In the genomic region with DNA sequence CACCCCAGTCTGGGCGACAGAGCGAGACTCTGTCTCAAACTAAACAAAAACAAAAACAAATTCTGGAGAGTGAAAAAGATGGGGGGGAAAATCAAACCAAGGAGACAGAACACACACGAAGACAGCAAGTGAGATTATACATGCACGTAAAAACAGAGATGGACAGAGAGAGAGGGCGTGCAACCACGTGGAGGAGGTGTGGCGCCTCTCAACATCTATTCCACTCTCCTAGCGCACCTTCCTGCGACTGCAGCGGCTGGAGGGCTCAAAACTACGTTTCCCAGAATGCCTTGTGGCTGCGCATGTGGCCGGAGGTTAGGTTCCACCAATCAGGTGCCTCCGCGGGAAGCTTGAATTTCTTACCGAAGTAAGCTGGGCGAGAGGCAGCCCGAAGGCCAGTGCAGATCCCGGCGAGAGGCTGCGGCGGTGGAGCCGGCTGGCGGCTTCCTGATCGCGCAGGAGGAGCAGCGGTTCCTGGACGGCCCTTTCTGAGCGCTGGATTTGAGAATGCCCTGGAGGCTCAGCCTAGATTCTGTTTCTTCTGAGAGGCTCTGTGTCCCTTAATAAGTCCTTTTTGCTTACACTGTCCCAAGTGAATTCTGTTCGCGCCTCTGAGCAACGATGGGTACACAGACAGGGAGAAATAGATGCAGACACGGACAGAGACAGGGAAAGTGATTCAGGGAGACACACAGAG, we compare ENCODE assay signal across 1 cellular context.
TF ChIP-seq lines count a peak whose summit lies in the region.

No MANE protein-coding gene starts in this region.

TF ChIP-seq in K562, 482 proteins besides CTCF, POLR2A, EP300 and RAD21 (continued from another document and continues in another):
- TF ChIP-seq, protein P1, sequence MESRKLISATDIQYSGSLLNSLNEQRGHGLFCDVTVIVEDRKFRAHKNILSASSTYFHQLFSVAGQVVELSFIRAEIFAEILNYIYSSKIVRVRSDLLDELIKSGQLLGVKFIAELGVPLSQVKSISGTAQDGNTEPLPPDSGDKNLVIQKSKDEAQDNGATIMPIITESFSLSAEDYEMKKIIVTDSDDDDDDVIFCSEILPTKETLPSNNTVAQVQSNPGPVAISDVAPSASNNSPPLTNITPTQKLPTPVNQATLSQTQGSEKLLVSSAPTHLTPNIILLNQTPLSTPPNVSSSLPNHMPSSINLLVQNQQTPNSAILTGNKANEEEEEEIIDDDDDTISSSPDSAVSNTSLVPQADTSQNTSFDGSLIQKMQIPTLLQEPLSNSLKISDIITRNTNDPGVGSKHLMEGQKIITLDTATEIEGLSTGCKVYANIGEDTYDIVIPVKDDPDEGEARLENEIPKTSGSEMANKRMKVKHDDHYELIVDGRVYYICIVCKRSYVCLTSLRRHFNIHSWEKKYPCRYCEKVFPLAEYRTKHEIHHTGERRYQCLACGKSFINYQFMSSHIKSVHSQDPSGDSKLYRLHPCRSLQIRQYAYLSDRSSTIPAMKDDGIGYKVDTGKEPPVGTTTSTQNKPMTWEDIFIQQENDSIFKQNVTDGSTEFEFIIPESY (CRISPR knock-in tag; IDR thresholded peaks at IDR 0.05): peak; percentile 42; the same call in 1 of the 2 replicates
- TF ChIP-seq MAFG (tag; conservative IDR thresholded peaks at IDR 0.05) (no peak), JUND (IDR thresholded peaks at IDR 0.05; ENCODE audit: borderline replicate concordance, low read depth, low read length) (peak; percentile 42; the same call in 1 of the 2 replicates), JUND (tag; IDR thresholded peaks at IDR 0.05; ENCODE audit: borderline replicate concordance, low read depth, low read length) (no peak; the same call in 2 of the 3 replicates), SUPT5H (IDR thresholded peaks at IDR 0.05) (peak; percentile 73), ZNF584 (CRISPR knock-in tag; IDR thresholded peaks at IDR 0.05; ENCODE audit: low read depth) (no peak), ZNF766 (CRISPR knock-in tag; conservative IDR thresholded peaks at IDR 0.05) (0 out of 2 replicates have a peak, but pooled peaks have one; percentile 55), KDM5B (IDR thresholded peaks at IDR 0.05; ENCODE audit: insufficient replicate concordance, low read depth, low read length) (peak; percentile 77), HDAC1 (IDR thresholded peaks at IDR 0.05) (peak in 1 of 2 experiments; percentile 66; a peak in 2 of 4 replicates), ELF2 (CRISPR knock-in tag; IDR thresholded peaks at IDR 0.05) (no peak), DMBX1 (CRISPR knock-in tag; IDR thresholded peaks at IDR 0.05; ENCODE audit: borderline replicate concordance) (no peak), SAP30 (IDR thresholded peaks at IDR 0.05; ENCODE audit: borderline replicate concordance, insufficient read depth, low read depth, low read length, poor library complexity, severe bottlenecking) (peak; percentile 84), SAFB2 (IDR thresholded peaks at IDR 0.05; ENCODE audit: borderline replicate concordance, low read depth, low read length, severe bottlenecking) (no peak), MYNN (IDR thresholded peaks at IDR 0.05) (no peak), MYNN (CRISPR knock-in tag; IDR thresholded peaks at IDR 0.05) (no peak), NFATC3 (IDR thresholded peaks at IDR 0.05) (no peak), SP2 (IDR thresholded peaks at IDR 0.05; ENCODE audit: extremely low read depth, low read depth, low read length, poor library complexity, severe bottlenecking) (no peak), NCOA2 (IDR thresholded peaks at IDR 0.05; ENCODE audit: partially characterized antibody in 2 of 2) (no peak), CC2D1A (IDR thresholded peaks at IDR 0.05) (0 out of 2 replicates have a peak, but pooled peaks have one; percentile 9), MTA2 (IDR thresholded peaks at IDR 0.05; ENCODE audit: low read depth) (no peak), TEAD4 (IDR thresholded peaks at IDR 0.05; ENCODE audit: low read length) (peak; percentile 46; the same call in 1 of the 2 replicates), TEAD4 (CRISPR knock-in tag; IDR thresholded peaks at IDR 0.05; ENCODE audit: borderline replicate concordance) (no peak), XRCC3 (IDR thresholded peaks at IDR 0.05) (no peak), RFX5 (IDR thresholded peaks at IDR 0.05; ENCODE audit: low read depth, low read length) (no peak), JUNB (CRISPR knock-in tag; conservative IDR thresholded peaks at IDR 0.05) (no peak), TAF1 (IDR thresholded peaks at IDR 0.05; ENCODE audit: control insufficient read depth, extremely low read depth, insufficient read depth, low read length, severe bottlenecking) (no peak), FOXJ3 (CRISPR knock-in tag; IDR thresholded peaks at IDR 0.05) (no peak), ZNF830 (CRISPR knock-in tag; IDR thresholded peaks at IDR 0.05) (no peak), NEUROD1 (IDR thresholded peaks at IDR 0.05; ENCODE audit: borderline replicate concordance, low read depth, low read length, partially characterized antibody) (peak; percentile 59), CBX1 (IDR thresholded peaks at IDR 0.05; ENCODE audit: low read depth) (no peak), NR1H2 (CRISPR knock-in tag; IDR thresholded peaks at IDR 0.05) (no peak), PML (IDR thresholded peaks at IDR 0.05; ENCODE audit: low read length) (peak; percentile 61; the same call in 1 of the 2 replicates), MCM2 (IDR thresholded peaks at IDR 0.05; ENCODE audit: low read depth) (no peak), NFIX (CRISPR knock-in tag; IDR thresholded peaks at IDR 0.05; ENCODE audit: low read depth) (no peak), ASH1L (IDR thresholded peaks at IDR 0.05; ENCODE audit: borderline replicate concordance, low read depth, partially characterized antibody) (peak; percentile 36), MEF2D (tag; conservative IDR thresholded peaks at IDR 0.05; ENCODE audit: low read depth) (no peak), FOXP1 (CRISPR knock-in tag; IDR thresholded peaks at IDR 0.05) (peak; percentile 50; the same call in 1 of the 2 replicates), FOXK1 (CRISPR knock-in tag; IDR thresholded peaks at IDR 0.05; ENCODE audit: borderline replicate concordance) (no peak), MIER1 (IDR thresholded peaks at IDR 0.05; ENCODE audit: low read depth) (no peak), RHOXF2B (CRISPR knock-in tag; conservative IDR thresholded peaks at IDR 0.05) (no peak), CBX3 (IDR thresholded peaks at IDR 0.05; ENCODE audit: borderline replicate concordance in 1 of 2, low read length in 2 of 2) (peak in 1 of 2 experiments; percentile 90; a peak in 2 of 3 replicates), SIX5 (IDR thresholded peaks at IDR 0.05; ENCODE audit: borderline replicate concordance in 1 of 2, insufficient read depth in 1 of 2, low read depth in 1 of 2, low read length in 2 of 2) (peak; percentile 89 to 90), CAMTA2 (CRISPR knock-in tag; conservative IDR thresholded peaks at IDR 0.05) (no peak), HMG20A (CRISPR knock-in tag; conservative IDR thresholded peaks at IDR 0.05) (no peak), CCNT2 (IDR thresholded peaks at IDR 0.05; ENCODE audit: borderline replicate concordance, extremely low read depth, insufficient read length, low read depth, low read length) (no peak), ILF3 (IDR thresholded peaks at IDR 0.05; ENCODE audit: borderline replicate concordance) (no peak), DNMT1 (IDR thresholded peaks at IDR 0.05) (no peak), ZNF785 (CRISPR knock-in tag; IDR thresholded peaks at IDR 0.05) (no peak), GABPA (tag; conservative IDR thresholded peaks at IDR 0.05; ENCODE audit: low read depth) (peak; percentile 71), BACH1 (tag; IDR thresholded peaks at IDR 0.05) (no peak), SIN3B (IDR thresholded peaks at IDR 0.05; ENCODE audit: low read depth) (peak; percentile 63), COPS2 (conservative IDR thresholded peaks at IDR 0.05) (no peak), ZNF778 (CRISPR knock-in tag; IDR thresholded peaks at IDR 0.05) (no peak), KAT2B (IDR thresholded peaks at IDR 0.05; ENCODE audit: low read depth, low read length) (no peak), ZC3H11A (IDR thresholded peaks at IDR 0.05; ENCODE audit: low read depth, low read length) (no peak), PHB (CRISPR knock-in tag; IDR thresholded peaks at IDR 0.05) (no peak), BRD4 (IDR thresholded peaks at IDR 0.05) (no peak), ZNF24 (IDR thresholded peaks at IDR 0.05) (no peak), ZNF253 (CRISPR knock-in tag; conservative IDR thresholded peaks at IDR 0.05) (no peak), ZNF140 (CRISPR knock-in tag; IDR thresholded peaks at IDR 0.05) (no peak), PURB (CRISPR knock-in tag; IDR thresholded peaks at IDR 0.05; ENCODE audit: low read depth) (no peak)
- TF ChIP-seq, protein P2, sequence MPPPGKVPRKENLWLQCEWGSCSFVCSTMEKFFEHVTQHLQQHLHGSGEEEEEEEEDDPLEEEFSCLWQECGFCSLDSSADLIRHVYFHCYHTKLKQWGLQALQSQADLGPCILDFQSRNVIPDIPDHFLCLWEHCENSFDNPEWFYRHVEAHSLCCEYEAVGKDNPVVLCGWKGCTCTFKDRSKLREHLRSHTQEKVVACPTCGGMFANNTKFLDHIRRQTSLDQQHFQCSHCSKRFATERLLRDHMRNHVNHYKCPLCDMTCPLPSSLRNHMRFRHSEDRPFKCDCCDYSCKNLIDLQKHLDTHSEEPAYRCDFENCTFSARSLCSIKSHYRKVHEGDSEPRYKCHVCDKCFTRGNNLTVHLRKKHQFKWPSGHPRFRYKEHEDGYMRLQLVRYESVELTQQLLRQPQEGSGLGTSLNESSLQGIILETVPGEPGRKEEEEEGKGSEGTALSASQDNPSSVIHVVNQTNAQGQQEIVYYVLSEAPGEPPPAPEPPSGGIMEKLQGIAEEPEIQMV (tag; conservative IDR thresholded peaks at IDR 0.05; ENCODE audit: low read depth): no peak
- TF ChIP-seq, protein P3, sequence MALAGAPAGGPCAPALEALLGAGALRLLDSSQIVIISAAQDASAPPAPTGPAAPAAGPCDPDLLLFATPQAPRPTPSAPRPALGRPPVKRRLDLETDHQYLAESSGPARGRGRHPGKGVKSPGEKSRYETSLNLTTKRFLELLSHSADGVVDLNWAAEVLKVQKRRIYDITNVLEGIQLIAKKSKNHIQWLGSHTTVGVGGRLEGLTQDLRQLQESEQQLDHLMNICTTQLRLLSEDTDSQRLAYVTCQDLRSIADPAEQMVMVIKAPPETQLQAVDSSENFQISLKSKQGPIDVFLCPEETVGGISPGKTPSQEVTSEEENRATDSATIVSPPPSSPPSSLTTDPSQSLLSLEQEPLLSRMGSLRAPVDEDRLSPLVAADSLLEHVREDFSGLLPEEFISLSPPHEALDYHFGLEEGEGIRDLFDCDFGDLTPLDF (CRISPR knock-in tag; IDR thresholded peaks at IDR 0.05): peak; percentile 93
- TF ChIP-seq, protein P4, sequence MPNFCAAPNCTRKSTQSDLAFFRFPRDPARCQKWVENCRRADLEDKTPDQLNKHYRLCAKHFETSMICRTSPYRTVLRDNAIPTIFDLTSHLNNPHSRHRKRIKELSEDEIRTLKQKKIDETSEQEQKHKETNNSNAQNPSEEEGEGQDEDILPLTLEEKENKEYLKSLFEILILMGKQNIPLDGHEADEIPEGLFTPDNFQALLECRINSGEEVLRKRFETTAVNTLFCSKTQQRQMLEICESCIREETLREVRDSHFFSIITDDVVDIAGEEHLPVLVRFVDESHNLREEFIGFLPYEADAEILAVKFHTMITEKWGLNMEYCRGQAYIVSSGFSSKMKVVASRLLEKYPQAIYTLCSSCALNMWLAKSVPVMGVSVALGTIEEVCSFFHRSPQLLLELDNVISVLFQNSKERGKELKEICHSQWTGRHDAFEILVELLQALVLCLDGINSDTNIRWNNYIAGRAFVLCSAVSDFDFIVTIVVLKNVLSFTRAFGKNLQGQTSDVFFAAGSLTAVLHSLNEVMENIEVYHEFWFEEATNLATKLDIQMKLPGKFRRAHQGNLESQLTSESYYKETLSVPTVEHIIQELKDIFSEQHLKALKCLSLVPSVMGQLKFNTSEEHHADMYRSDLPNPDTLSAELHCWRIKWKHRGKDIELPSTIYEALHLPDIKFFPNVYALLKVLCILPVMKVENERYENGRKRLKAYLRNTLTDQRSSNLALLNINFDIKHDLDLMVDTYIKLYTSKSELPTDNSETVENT (CRISPR knock-in tag; IDR thresholded peaks at IDR 0.05): 0 out of 2 replicates have a peak, but pooled peaks have one; percentile 46
- TF ChIP-seq, protein P5, sequence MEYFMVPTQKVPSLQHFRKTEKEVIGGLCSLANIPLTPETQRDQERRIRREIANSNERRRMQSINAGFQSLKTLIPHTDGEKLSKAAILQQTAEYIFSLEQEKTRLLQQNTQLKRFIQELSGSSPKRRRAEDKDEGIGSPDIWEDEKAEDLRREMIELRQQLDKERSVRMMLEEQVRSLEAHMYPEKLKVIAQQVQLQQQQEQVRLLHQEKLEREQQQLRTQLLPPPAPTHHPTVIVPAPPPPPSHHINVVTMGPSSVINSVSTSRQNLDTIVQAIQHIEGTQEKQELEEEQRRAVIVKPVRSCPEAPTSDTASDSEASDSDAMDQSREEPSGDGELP (CRISPR knock-in tag; IDR thresholded peaks at IDR 0.05; ENCODE audit: borderline replicate concordance): peak; percentile 94
- TF ChIP-seq, protein P6, sequence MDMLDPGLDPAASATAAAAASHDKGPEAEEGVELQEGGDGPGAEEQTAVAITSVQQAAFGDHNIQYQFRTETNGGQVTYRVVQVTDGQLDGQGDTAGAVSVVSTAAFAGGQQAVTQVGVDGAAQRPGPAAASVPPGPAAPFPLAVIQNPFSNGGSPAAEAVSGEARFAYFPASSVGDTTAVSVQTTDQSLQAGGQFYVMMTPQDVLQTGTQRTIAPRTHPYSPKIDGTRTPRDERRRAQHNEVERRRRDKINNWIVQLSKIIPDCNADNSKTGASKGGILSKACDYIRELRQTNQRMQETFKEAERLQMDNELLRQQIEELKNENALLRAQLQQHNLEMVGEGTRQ (CRISPR knock-in tag; IDR thresholded peaks at IDR 0.05): peak; percentile 92
- TF ChIP-seq, protein P7, sequence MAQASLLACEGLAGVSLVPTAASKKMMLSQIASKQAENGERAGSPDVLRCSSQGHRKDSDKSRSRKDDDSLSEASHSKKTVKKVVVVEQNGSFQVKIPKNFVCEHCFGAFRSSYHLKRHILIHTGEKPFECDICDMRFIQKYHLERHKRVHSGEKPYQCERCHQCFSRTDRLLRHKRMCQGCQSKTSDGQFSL (CRISPR knock-in tag; IDR thresholded peaks at IDR 0.05): no peak
- TF ChIP-seq, protein P7 (tag; IDR thresholded peaks at IDR 0.05): no peak
- TF ChIP-seq, protein P8, sequence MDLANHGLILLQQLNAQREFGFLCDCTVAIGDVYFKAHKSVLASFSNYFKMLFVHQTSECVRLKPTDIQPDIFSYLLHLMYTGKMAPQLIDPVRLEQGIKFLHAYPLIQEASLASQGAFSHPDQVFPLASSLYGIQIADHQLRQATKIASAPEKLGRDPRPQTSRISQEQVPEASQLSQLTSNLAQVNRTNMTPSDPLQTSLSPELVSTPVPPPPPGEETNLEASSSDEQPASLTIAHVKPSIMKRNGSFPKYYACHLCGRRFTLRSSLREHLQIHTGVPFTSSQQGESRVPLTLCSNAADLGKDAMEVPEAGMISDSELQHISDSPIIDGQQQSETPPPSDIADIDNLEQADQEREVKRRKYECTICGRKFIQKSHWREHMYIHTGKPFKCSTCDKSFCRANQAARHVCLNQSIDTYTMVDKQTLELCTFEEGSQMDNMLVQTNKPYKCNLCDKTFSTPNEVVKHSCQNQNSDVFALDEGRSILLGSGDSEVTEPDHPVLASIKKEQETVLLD (IDR thresholded peaks at IDR 0.05): no peak
